ENCODE assay signal across 8 cellular contexts in genomic region chr17:42832934-42833770, GRCh38. TPM values are rescaled to one million over a fixed set of nuclear protein-coding genes. Genes with fewer than 3 reads are reported as not detected.
DNase-seq lines count a peak whose midpoint lies in the region; ATAC-seq, FAIRE-seq and TF ChIP-seq lines count a peak whose summit lies in the region.

TSS of gene PSME3 (plus strand) at chr17:42833397. CDS start at chr17:42833632, 235 bp downstream.

- H3K4me2 ChIP-seq in BLaER1: peak within 1 kb of the TSS; percentile 95

- H3K27ac ChIP-seq in BLaER1 (peak within 1 kb of the TSS; percentile 92), left lung (peak within 1 kb of the TSS; percentile 79 to 91)

- peak within 1 kb of the TSS; percentile 95 for H3K9ac ChIP-seq in BLaER1

- intact Hi-C loops in left lung (cut with DNase I): no loop called here

- TF ChIP-seq CTCF in left lung (IDR thresholded peaks at IDR 0.05): peak in 1 of 2 donors; percentile 15

- peak; percentile 54 for ATAC-seq in HG03457 (IDR thresholded peaks at IDR 0.05; ENCODE audit: unreplicated experiment)
- peak; percentile 95 for ATAC-seq in left lung

- H3K36me3 ChIP-seq in BLaER1: peaks cover 36% of the 10 kb centered on the region
- H3K36me3 ChIP-seq in left lung: peaks cover 0 to 33% of the 10 kb centered on the region in 2 donors

- FAIRE-seq in GM19239 (lab: Jason Lieb, UNC): peak; percentile 89

- DNase-seq in GM19239 (ENCODE audit: insufficient read length, low spot score) (peak; percentile 91), NCI-H526 treated with DMSO at 0.1 percent for 48 hours (lab: John Stamatoyannopoulos, UW) (peak; percentile 78), dedifferentiated amniotic fluid mesenchymal stem cell (ENCODE audit: extremely low spot score) (peak; percentile 88), left lung (peak; percentile 94 to 99)
- peak; percentile 87 for DNase-seq in activated CD4-positive, alpha-beta T cell treated with anti-CD3 and anti-CD28 coated beads, Interleukin-2, amount 50 U/mL, for 1 hour
- DNase-seq in stimulated activated CD4-positive, alpha-beta T cell treated with anti-CD3 and anti-CD28 coated beads, Interleukin-2, amount 100 ng/mL, for 48 hours: peak; percentile 83

- H3K9me3 ChIP-seq in BLaER1: no peaks in the 10 kb centered on the region
- no peaks in the 10 kb centered on the region for H3K9me3 ChIP-seq in left lung

- peaks cover 26% of the 10 kb centered on the region for H3K4me1 ChIP-seq in BLaER1
- H3K4me1 ChIP-seq in left lung: peaks cover 12 to 38% of the 10 kb centered on the region in 2 donors

- H4K20me1 ChIP-seq in BLaER1: peaks cover 42% of the 10 kb centered on the region; the same call in 1 of the 2 replicates

- H3K27me3 ChIP-seq in BLaER1 (no peaks in the 10 kb centered on the region), left lung (no peaks in the 10 kb centered on the region)

- H3K4me3 ChIP-seq in BLaER1: peak within 1 kb of the TSS; percentile 83
- peak within 1 kb of the TSS; percentile 79 to 98 for H3K4me3 ChIP-seq in left lung

RNA-seq across cellular contexts. Expression of gene PSME3, which starts in this region (rescaled TPM):
- total RNA-seq in left lung: 100 to 1,000 TPM in 1 of 2 donors, 10 to 100 TPM in 1; 95.7 to 131 TPM

Comparison
In these comparisons a context has a peak if more than half of its experiments do, and no peak if none do; other contexts are left out.
1. Peak in every context shown above with its lines: DNase-seq, ATAC-seq, H3K4me3 ChIP-seq and H3K27ac ChIP-seq.